Comparison of ENCODE assay signal across 18 cellular contexts in the genomic region with DNA sequence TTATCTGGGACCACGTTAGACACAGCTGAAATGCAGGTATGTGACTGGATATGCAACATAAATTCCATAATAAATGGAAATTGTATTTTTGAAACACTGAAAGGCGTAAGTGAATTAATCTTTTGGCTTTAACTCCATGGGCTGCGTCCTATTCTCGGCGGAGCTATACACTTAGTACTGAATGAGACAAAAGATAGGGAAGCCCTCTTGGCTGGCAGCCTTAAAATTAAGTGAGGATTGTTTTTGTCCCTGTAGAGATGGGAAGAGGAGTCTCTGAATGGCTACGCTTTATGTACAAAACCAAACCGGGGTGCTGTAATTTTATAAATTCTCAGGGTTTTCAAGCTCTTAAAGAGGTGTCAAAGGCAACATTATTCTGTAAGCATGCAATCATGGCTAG.
DNase-seq lines count a peak whose midpoint lies in the region; ATAC-seq and TF ChIP-seq lines count a peak whose summit lies in the region.
"Had no signal": no experiment of that assay in that cellular context is flagged by ENCODE, and none has a peak within 500 bp of the region (broad histone marks: within the 10 kb centered on the region; RNA-seq: fewer than 3 reads in every experiment).

No MANE protein-coding gene starts in this region.

- H3K4me3 ChIP-seq in heart left ventricle (no peak overlapping the region), left ventricle myocardium inferior (no peak overlapping the region)
- H3K4me3 ChIP-seq: A549; BLaER1 treated with 17β-estradiol and CSF1 and Interleukin-3, amounts not matched to agents 10 nM and 100 nM had no signal

- DNase-seq in Right ventricle myocardium inferior (ENCODE audit: missing footprints), result no peak
- no peak for DNase-seq in cardiac septum (ENCODE audit: low spot score)
- DNase-seq in heart left ventricle, result no peak
- DNase-seq in left ventricle myocardium inferior, result no peak
- no peak for DNase-seq in left ventricle myocardium superior
- DNase-seq: AML-193; Caco-2; Calu3; CD4-positive, alpha-beta T cell; CD8-positive, alpha-beta T cell; DMS79 treated with DMSO at 0.1 percent for 48 hours; GF-D8 had no signal

- no peaks in the 10 kb centered on the region for H3K27me3 ChIP-seq in heart left ventricle
- no peaks in the 10 kb centered on the region for H3K27me3 ChIP-seq in left ventricle myocardium inferior (ENCODE audit: low read depth)
- H3K27me3 ChIP-seq: BLaER1 treated with 17β-estradiol and CSF1 and Interleukin-3, amounts not matched to agents 10 nM and 100 nM had no signal

- intact Hi-C loops in Right ventricle myocardium inferior (cut with DNase I) (no loop called here), cardiac septum (cut with DNase I) (no loop called here), heart left ventricle (cut with DNase I) (loop anchor here in 3 of 10 donors (10.0 kb wide), 1 partner anchor 260 kb away; no protein-coding TSS in a partner anchor), left ventricle myocardium inferior (cut with micrococcal nuclease) (no loop called here), left ventricle myocardium superior (cut with micrococcal nuclease) (no loop called here)

- H3K36me3 ChIP-seq in heart left ventricle (no peaks in the 10 kb centered on the region), left ventricle myocardium inferior (no peaks in the 10 kb centered on the region)
- H3K36me3 ChIP-seq: BLaER1 treated with 17β-estradiol and CSF1 and Interleukin-3, amounts not matched to agents 10 nM and 100 nM had no signal

- peaks cover 0 to 9% (median 0%) of the 10 kb centered on the region in 12 donors for H3K9me3 ChIP-seq in heart left ventricle
- H3K9me3 ChIP-seq in left ventricle myocardium inferior (replicated peaks), result peaks cover 2% of the 10 kb centered on the region
- H3K9me3 ChIP-seq: A549, Caco-2 had no signal

- no peak overlapping the region for H3K27ac ChIP-seq in heart left ventricle
- no peak overlapping the region for H3K27ac ChIP-seq in left ventricle myocardium inferior (replicated peaks)
- H3K27ac ChIP-seq: 22Rv1; A549; BLaER1 treated with 17β-estradiol and CSF1 and Interleukin-3, amounts not matched to agents 10 nM and 100 nM; C4-2B had no signal

- ATAC-seq in Right ventricle myocardium inferior (peak; percentile 60), heart left ventricle (peak; percentile 55 to 78 (median 76)), left ventricle myocardium superior (peak; percentile 84), HG02970 (IDR thresholded peaks at IDR 0.05; ENCODE audit: low FRiP score, unreplicated experiment) (no peak), HG02763 (IDR thresholded peaks at IDR 0.05; ENCODE audit: unreplicated experiment) (no peak)
- ATAC-seq: A549; CD8-positive, alpha-beta T cell had no signal

- TF ChIP-seq POLR2A in heart left ventricle (IDR thresholded peaks at IDR 0.05), result no peak

- H3K4me1 ChIP-seq in heart left ventricle (peaks cover 0 to 15% (median 0%) of the 10 kb centered on the region in 12 donors), left ventricle myocardium inferior (peaks cover 17% of the 10 kb centered on the region)
- H3K4me1 ChIP-seq: A549; BLaER1 treated with 17β-estradiol and CSF1 and Interleukin-3, amounts not matched to agents 10 nM and 100 nM; Caco-2 had no signal

- WGBS in heart left ventricle, 4 donors, result 39 to 52% (median 50%) methylated on average over 7 of the region's 7 CpGs

- TF ChIP-seq CTCF in heart left ventricle (IDR thresholded peaks at IDR 0.05) (no peak), left ventricle myocardium inferior (IDR thresholded peaks at IDR 0.05; ENCODE audit: borderline replicate concordance) (no peak)

Comparison
In these comparisons a context has a peak if more than half of its experiments do, and no peak if none do; other contexts are left out.
1. ATAC-seq: peak in Right ventricle myocardium inferior (single experiment), heart left ventricle (4 of 4) and left ventricle myocardium superior (single experiment); none in HG02970 (single experiment) and HG02763 (single experiment).